ENCODE assay signal across 20 cellular contexts in genomic region chr10:120048358-120048757, GRCh38.
"Had no signal": no experiment of that assay in that cellular context is flagged by ENCODE, and none has a peak within 500 bp of the region (broad histone marks: within the 10 kb centered on the region; RNA-seq: fewer than 3 reads in every experiment).

No MANE protein-coding gene starts in this region.

- H3K27ac ChIP-seq: ascending aorta, esophagus muscularis mucosa, heart right ventricle, tibial nerve, WERI-Rb-1 had no signal

- H3K27me3 ChIP-seq: ascending aorta, esophagus muscularis mucosa, tibial nerve had no signal

- H3K9me3 ChIP-seq: ascending aorta, esophagus muscularis mucosa, heart right ventricle, mucosa of descending colon, tibial nerve had no signal

- H3K4me1 ChIP-seq: ascending aorta, esophagus muscularis mucosa, heart right ventricle, tibial nerve had no signal

- ATAC-seq: activated T-cell treated with anti-CD3 and anti-CD28 coated beads, Interleukin-2, amount 50 U/mL, for 72 hours; heart right ventricle; mucosa of descending colon; stimulated activated naive CD8-positive, alpha-beta T cell treated with anti-CD3 and anti-CD28 coated beads, Interleukin-15, Interleukin-2, amounts not matched to agents 100 U/mL and 50 U/mL, for 24 hours had no signal

- FAIRE-seq: endometrium, urothelium cell line had no signal

- H3K4me3 ChIP-seq: ascending aorta, esophagus muscularis mucosa, heart right ventricle, mucosa of descending colon, tibial nerve had no signal

- DNase-seq: activated CD4-positive, alpha-beta T cell treated with anti-CD3 and anti-CD28 coated beads, Interleukin-2, amount 50 U/mL, for 4 hours; activated effector memory CD4-positive, alpha-beta T cell treated with anti-CD3 and anti-CD28 coated beads, Interleukin-2, amount 50 U/mL, for 16 hours; activated naive CD4-positive, alpha-beta T cell treated with anti-CD3 and anti-CD28 coated beads, Interleukin-2, amount 50 U/mL, for 16 hours; activated T-cell treated with anti-CD3 and anti-CD28 coated beads, Interleukin-2, amount 50 U/mL, for 72 hours; cerebellar nuclear complex; cortex of kidney; heart right ventricle; mesenchymal stem cell; mucosa of descending colon; naive B cell; retina; stimulated activated CD4-positive, alpha-beta T cell treated with anti-CD3 and anti-CD28 coated beads, Interleukin-2, amount 100 ng/mL, for 24 hours; stimulated activated naive CD8-positive, alpha-beta T cell treated with anti-CD3 and anti-CD28 coated beads, Interleukin-15, Interleukin-2, amounts not matched to agents 100 U/mL and 50 U/mL, for 24 hours; substantia nigra; WERI-Rb-1 had no signal

- H3K36me3 ChIP-seq: ascending aorta, esophagus muscularis mucosa, heart right ventricle, tibial nerve, WERI-Rb-1 had no signal
